9 cellular contexts compared by ENCODE assay signal in genomic region chr10:62916157-62916603, GRCh38.
DNase-seq lines count a peak whose midpoint lies in the region; ATAC-seq, FAIRE-seq and TF ChIP-seq lines count a peak whose summit lies in the region.
"Had no signal": no experiment of that assay in that cellular context is flagged by ENCODE, and none has a peak within 500 bp of the region (broad histone marks: within the 10 kb centered on the region; RNA-seq: fewer than 3 reads in every experiment).

No MANE protein-coding gene starts in this region.

- peaks cover 0 to 3% (median 0%) of the 10 kb centered on the region in 7 donors for H3K9me3 Mint-ChIP-seq in CD14-positive monocyte
- no peaks in the 10 kb centered on the region for H3K9me3 Mint-ChIP-seq in naive thymus-derived CD8-positive, alpha-beta T cell

- H3K27ac ChIP-seq in kidney (ENCODE audit: low read depth in 2 of 2, low read length in 2 of 2) = no peak overlapping the region
- H3K27ac ChIP-seq: adrenal gland had no signal

- H3K9me3 ChIP-seq in kidney (ENCODE audit: control insufficient read depth in 1 of 2, low read length in 2 of 2) = no peaks in the 10 kb centered on the region
- H3K9me3 ChIP-seq: adrenal gland had no signal

- no peak overlapping the region for H3K9ac ChIP-seq in kidney (ENCODE audit: low read length in 2 of 2)

- no peak for FAIRE-seq in kidney (lab: Jason Lieb, UNC)

- H3K4me3 ChIP-seq in skeletal muscle cell (ENCODE audit: low read depth, low read length) = no peak overlapping the region
- no peak overlapping the region for H3K4me3 ChIP-seq in kidney (ENCODE audit: low read length in 2 of 2)
- H3K4me3 ChIP-seq: adrenal gland had no signal

- H3K27me3 Mint-ChIP-seq in CD14-positive monocyte (ENCODE audit: low read depth in 3 of 3) = peaks cover 3 to 7% (median 3%) of the 10 kb centered on the region in 3 donors
- peaks cover 0 to 16% (median 8%) of the 10 kb centered on the region in 5 donors for H3K27me3 Mint-ChIP-seq in naive thymus-derived CD8-positive, alpha-beta T cell

- no peaks in the 10 kb centered on the region for H3K36me3 ChIP-seq in kidney (ENCODE audit: control insufficient read depth in 1 of 2, insufficient read depth in 2 of 2, low read length in 2 of 2)
- H3K36me3 ChIP-seq: adrenal gland had no signal

- H3K4me1 ChIP-seq in kidney (ENCODE audit: control insufficient read depth in 1 of 2, insufficient read depth in 1 of 2, low read depth in 1 of 2, low read length in 2 of 2) = no peaks in the 10 kb centered on the region
- H3K4me1 ChIP-seq: adrenal gland had no signal

- DNase-seq in H4 (ENCODE audit: low spot score) = peak; percentile 19
- peak; percentile 35 for DNase-seq in SW480 (ENCODE audit: low spot score)
- peak; percentile 29 for DNase-seq in fibroblast of the conjunctiva (ENCODE audit: low read depth)
- peak; percentile 88 for DNase-seq in skeletal muscle cell (ENCODE audit: low read depth)
- DNase-seq in SKM-1 (lab: John Stamatoyannopoulos, UW; ENCODE audit: unreplicated experiment) = no peak
- DNase-seq in CD14-positive monocyte (ENCODE audit: low spot score) = no peak
- DNase-seq in kidney = no peak
- DNase-seq in naive thymus-derived CD8-positive, alpha-beta T cell = no peak

- no peak for ATAC-seq in naive thymus-derived CD8-positive, alpha-beta T cell

- H3K4me3 Mint-ChIP-seq in CD14-positive monocyte = no peak overlapping the region
- H3K4me3 Mint-ChIP-seq in naive thymus-derived CD8-positive, alpha-beta T cell = no peak overlapping the region

- H3K4me1 Mint-ChIP-seq in CD14-positive monocyte = peaks cover 22% of the 10 kb centered on the region
- peaks cover 0 to 6% (median 0%) of the 10 kb centered on the region in 4 donors for H3K4me1 Mint-ChIP-seq in naive thymus-derived CD8-positive, alpha-beta T cell

- intact Hi-C loops in CD14-positive monocyte (cut with micrococcal nuclease) = no loop called here
- intact Hi-C loops in kidney (cut with DNase I) = no loop called here

- POLR2A ChIA-PET in naive thymus-derived CD8-positive, alpha-beta T cell (lab: Charles Lee) = no interaction called here

- TF ChIP-seq CTCF in CD14-positive monocyte (IDR thresholded peaks at IDR 0.05) (no peak), kidney (IDR thresholded peaks at IDR 0.05; ENCODE audit: borderline replicate concordance, extremely low read depth, insufficient read depth) (no peak)

- no peak overlapping the region for H3K27ac Mint-ChIP-seq in CD14-positive monocyte
- no peak overlapping the region for H3K27ac Mint-ChIP-seq in naive thymus-derived CD8-positive, alpha-beta T cell

- H3K36me3 Mint-ChIP-seq in CD14-positive monocyte = no peaks in the 10 kb centered on the region
- H3K36me3 Mint-ChIP-seq in naive thymus-derived CD8-positive, alpha-beta T cell = no peaks in the 10 kb centered on the region

Comparison
In these comparisons a context has a peak if more than half of its experiments do, and no peak if none do; other contexts are left out.
1. DNase-seq: peak in H4 (single experiment), SW480 (single experiment), fibroblast of the conjunctiva (single experiment) and skeletal muscle cell (single experiment); none in SKM-1 (single experiment), CD14-positive monocyte (single experiment), kidney (single experiment) and naive thymus-derived CD8-positive, alpha-beta T cell (0 of 10).